8 cellular contexts compared by ENCODE assay signal in the genomic region with DNA sequence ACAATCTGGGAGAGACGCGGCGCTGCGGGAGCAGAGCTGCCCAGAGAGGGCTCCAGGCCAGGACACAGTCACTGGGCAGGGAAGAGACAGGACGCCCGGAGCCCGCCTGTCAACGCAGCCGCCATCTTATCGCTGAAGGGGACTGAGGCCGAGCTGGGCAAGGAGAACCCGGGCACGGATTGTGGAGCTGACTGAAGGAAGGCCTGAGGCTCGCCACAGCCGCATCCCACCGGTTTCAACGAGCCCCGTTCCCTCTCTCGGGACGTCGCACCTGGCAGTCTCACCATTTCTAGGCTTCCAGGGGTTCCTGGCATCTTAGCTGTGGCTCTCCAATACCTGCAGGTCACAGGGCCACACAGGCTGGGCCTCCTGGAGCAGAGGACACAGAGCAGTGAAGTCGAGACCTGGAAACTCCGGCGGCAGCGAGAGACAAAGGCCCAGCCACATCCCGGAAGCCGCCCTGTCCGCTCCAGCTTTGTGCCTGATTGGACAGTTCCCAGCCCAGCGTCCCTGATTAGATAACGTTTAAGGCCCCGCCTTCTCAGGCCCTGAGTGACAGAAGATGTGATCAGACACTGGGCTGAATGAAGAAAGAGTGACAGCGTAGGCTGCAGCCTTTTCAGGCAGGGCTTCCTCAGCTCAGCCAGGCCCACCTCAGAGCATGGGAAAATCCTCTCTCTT. TPM values are rescaled to one million over a fixed set of nuclear protein-coding genes. Genes with fewer than 3 reads are reported as not detected.
DNase-seq lines count a peak whose midpoint lies in the region; ATAC-seq and TF ChIP-seq lines count a peak whose summit lies in the region.

Gene ZNF91 (minus strand): TSS at position 431 of the 681 bp plus-strand sequence. CDS start 117 bp downstream, at position 314.

- TF ChIP-seq CTCF in HCT116 (IDR thresholded peaks at IDR 0.05 in 2 of 3, conservative IDR thresholded peaks at IDR 0.05 in 1 of 3; ENCODE audit: borderline replicate concordance in 1 of 3, insufficient read depth in 1 of 3, low read depth in 2 of 3, low read length in 2 of 3) (no peak), adrenal gland (IDR thresholded peaks at IDR 0.05) (no peak), heart right ventricle (IDR thresholded peaks at IDR 0.05) (no peak), upper lobe of left lung (IDR thresholded peaks at IDR 0.05) (no peak)

- DNase-seq in GM03348 (ENCODE audit: low spot score) (peak; percentile 91), HCT116 (ENCODE audit: low read depth, low spot score) (peak; percentile 91), NAMALWA (ENCODE audit: low spot score) (peak; percentile 98), T-cell (peak; percentile 80 to 96 (median 94)), adrenal gland (peak; percentile 95 to 99 (median 98)), heart right ventricle (peak; percentile 91 to 98), posterior cingulate gyrus (peak; percentile 93 to 99 (median 96)), upper lobe of left lung (peak; percentile 89 to 99)

- no peaks in the 10 kb centered on the region for H3K36me3 ChIP-seq in HCT116 (ENCODE audit: control insufficient read depth in 1 of 2, insufficient read depth in 2 of 2, low read length in 2 of 2)
- no peaks in the 10 kb centered on the region for H3K36me3 ChIP-seq in adrenal gland (replicated peaks in 1 of 2)
- H3K36me3 ChIP-seq in heart right ventricle, result peaks cover 0 to 17% (median 0%) of the 10 kb centered on the region in 9 donors
- H3K36me3 ChIP-seq in upper lobe of left lung, result peaks cover 0 to 3% (median 0%) of the 10 kb centered on the region in 4 donors

- POLR2A ChIA-PET in HCT116 (lab: Charles Lee), result no interaction called here
- POLR2A ChIA-PET in T-cell (lab: Charles Lee), result interaction anchor here (0.6 to 1.2 kb wide), 9 partner anchors 15 to 1342 kb away, joined by 3 to 11 read pairs (median 3); partner anchors contain the start of genes ZNF254 (in 1 of the 2) and ZNF681 (in 1 of the 2)

- peak within 1 kb of the TSS; percentile 95 to 99 (median 99) for H3K4me3 Mint-ChIP-seq in T-cell

- WGBS in adrenal gland, 4 donors, result 0 to 1% (median 0%) methylated on average over 8 to 32 of the region's 32 CpGs
- 0 to 1% methylated on average over 32 of the region's 32 CpGs for WGBS in heart right ventricle, 2 donors
- 0% methylated on average over 18 to 32 of the region's 32 CpGs for WGBS in upper lobe of left lung, 2 donors

- H3K9me3 ChIP-seq in HCT116 (ENCODE audit: control insufficient read depth in 1 of 2, insufficient read depth in 1 of 2, low read depth in 1 of 2, low read length in 2 of 2) (peaks cover 0 to 3% of the 10 kb centered on the region in 2 experiments; a peak in 1 of 4 replicates), adrenal gland (replicated peaks in 1 of 3) (no peaks in the 10 kb centered on the region), heart right ventricle (no peaks in the 10 kb centered on the region), upper lobe of left lung (peaks cover 0 to 5% (median 4%) of the 10 kb centered on the region in 4 donors)

- H3K27me3 ChIP-seq in HCT116 (ENCODE audit: insufficient read depth, low read length) (no peaks in the 10 kb centered on the region), adrenal gland (no peaks in the 10 kb centered on the region), heart right ventricle (no peaks in the 10 kb centered on the region), upper lobe of left lung (no peaks in the 10 kb centered on the region)

- H3K9me2 ChIP-seq in HCT116 (ENCODE audit: insufficient read depth), result no peaks in the 10 kb centered on the region

- no peak within 1 kb of the TSS for H2AFZ ChIP-seq in HCT116 (ENCODE audit: low read depth, low read length, poor library complexity, severe bottlenecking)

- TF ChIP-seq RAD21 in HCT116 (IDR thresholded peaks at IDR 0.05; ENCODE audit: low read depth), result no peak

- intact Hi-C loops in HCT116 (cut with micrococcal nuclease) (no loop called here), adrenal gland (cut with DNase I) (no loop called here), heart right ventricle (cut with DNase I) (loop anchor here in 3 of 10 donors (10.0 kb wide), 3 partner anchors 120 to 690 kb away; partner anchors contain the start of gene ZNF254 (in 1 of the 3)), posterior cingulate gyrus (cut with DNase I) (loop anchor here (10.0 kb wide), 1 partner anchor 120 kb away; no protein-coding TSS in a partner anchor)

- H3K4me2 ChIP-seq in HCT116 (ENCODE audit: low read length), result peak within 1 kb of the TSS; percentile 84

- H4K20me1 ChIP-seq in HCT116 (ENCODE audit: insufficient read depth), result no peaks in the 10 kb centered on the region

- CTCF ChIA-PET in HCT116 (lab: Charles Lee) (no interaction called here), T-cell (lab: Charles Lee) (interaction anchor here in 1 of 2 donors (0.5 to 1.1 kb wide), 2 partner anchors 112 to 637 kb away, joined by 3 read pairs; no protein-coding TSS in a partner anchor)

- H3K4me3 ChIP-seq in HCT116 (replicated peaks in 1 of 2; ENCODE audit: low read depth in 1 of 2, low read length in 2 of 2) (peak within 1 kb of the TSS; percentile 58 to 88), adrenal gland (peak within 1 kb of the TSS; percentile 39 to 90 (median 82)), heart right ventricle (peak within 1 kb of the TSS; percentile 67 to 94 (median 78)), upper lobe of left lung (peak within 1 kb of the TSS; percentile 31 to 89 (median 72))

- RAD21 ChIA-PET in HCT116 (lab: Charles Lee; ENCODE audit: low non-redundant PET in 1 of 2, low total read pairs in 2 of 2, uncharacterized antibody in 2 of 2, unreplicated experiment in 2 of 2), result no interaction called here

- H3K4me1 Mint-ChIP-seq in T-cell, result peaks cover 29 to 45% (median 31%) of the 10 kb centered on the region in 3 donors

- H3K9me3 Mint-ChIP-seq in T-cell, result no peaks in the 10 kb centered on the region

- TSS peak; percentile 57 for BruUV-seq in HCT116 (replicated peaks; lab: Mats Ljungman, UMichigan)

- peak within 1 kb of the TSS; percentile 78 for H3K9ac ChIP-seq in HCT116 (ENCODE audit: low read length)

- H3K36me3 Mint-ChIP-seq in T-cell, result peaks cover 27% of the 10 kb centered on the region

- peak within 1 kb of the TSS; percentile 98 to 99 for H3K27ac Mint-ChIP-seq in T-cell

- no peaks in the 10 kb centered on the region; a peak in 1 of 4 replicates for H3K4me1 ChIP-seq in HCT116 (ENCODE audit: control insufficient read depth in 1 of 2, insufficient read depth in 2 of 2, low read length in 2 of 2)
- H3K4me1 ChIP-seq in adrenal gland (replicated peaks in 1 of 2), result peaks cover 7 to 33% of the 10 kb centered on the region in 2 donors
- peaks cover 7 to 44% (median 37%) of the 10 kb centered on the region in 9 donors for H3K4me1 ChIP-seq in heart right ventricle
- H3K4me1 ChIP-seq in upper lobe of left lung, result peaks cover 20 to 32% (median 23%) of the 10 kb centered on the region in 4 donors

- no peaks in the 10 kb centered on the region for H3K27me3 Mint-ChIP-seq in T-cell

- peak; percentile 98 for ATAC-seq in HCT116
- peak; percentile 97 to 99 (median 98) for ATAC-seq in T-cell (replicated peaks in 1 of 4)
- peak; percentile 96 to 99 (median 98) for ATAC-seq in heart right ventricle
- ATAC-seq in upper lobe of left lung (ENCODE audit: low FRiP score in 2 of 2), result peak; percentile 99

- TF ChIP-seq EP300 in upper lobe of left lung (IDR thresholded peaks at IDR 0.05), result no peak

- peaks cover 21% of the 10 kb centered on the region for H3K79me2 ChIP-seq in HCT116 (ENCODE audit: insufficient read depth, low read length)

- TF ChIP-seq POLR2A in HCT116 (IDR thresholded peaks at IDR 0.05; ENCODE audit: borderline replicate concordance, extremely low read depth, insufficient read depth, insufficient read length), result no peak
- TF ChIP-seq POLR2A in adrenal gland (IDR thresholded peaks at IDR 0.05), result peak; percentile 84 to 97
- TF ChIP-seq POLR2A in upper lobe of left lung (IDR thresholded peaks at IDR 0.05), result peak; percentile 46 to 95 (median 93)

- H3K27ac ChIP-seq in HCT116 (ENCODE audit: low read depth, low read length) (peak within 1 kb of the TSS; percentile 86), adrenal gland (peak within 1 kb of the TSS; percentile 88 to 99 (median 97)), heart right ventricle (peak within 1 kb of the TSS; percentile 90 to 98 (median 95)), upper lobe of left lung (peak within 1 kb of the TSS; percentile 93 to 97 (median 96))

TF ChIP-seq in HCT116, 20 proteins besides CTCF, POLR2A, EP300 and RAD21 (continues in another document):
- TF ChIP-seq FOSL1 (IDR thresholded peaks at IDR 0.05; ENCODE audit: low read depth) (no peak), CBX3 (IDR thresholded peaks at IDR 0.05; ENCODE audit: low read depth) (0 out of 2 replicates have a peak, but pooled peaks have one; percentile 63), ZNF274 (IDR thresholded peaks at IDR 0.05; ENCODE audit: low read depth, low read length) (no peak), CEBPB (IDR thresholded peaks at IDR 0.05; ENCODE audit: low read depth) (no peak), EZH2 (IDR thresholded peaks at IDR 0.05) (no peak), TCF7L2 (IDR thresholded peaks at IDR 0.05; ENCODE audit: borderline replicate concordance, extremely low read depth, insufficient read depth, insufficient read length) (no peak), EZH2phosphoT487 (IDR thresholded peaks at IDR 0.05; ENCODE audit: borderline replicate concordance) (no peak), ZFX (IDR thresholded peaks at IDR 0.05) (peak; percentile 68)
- TF ChIP-seq, protein P1, sequence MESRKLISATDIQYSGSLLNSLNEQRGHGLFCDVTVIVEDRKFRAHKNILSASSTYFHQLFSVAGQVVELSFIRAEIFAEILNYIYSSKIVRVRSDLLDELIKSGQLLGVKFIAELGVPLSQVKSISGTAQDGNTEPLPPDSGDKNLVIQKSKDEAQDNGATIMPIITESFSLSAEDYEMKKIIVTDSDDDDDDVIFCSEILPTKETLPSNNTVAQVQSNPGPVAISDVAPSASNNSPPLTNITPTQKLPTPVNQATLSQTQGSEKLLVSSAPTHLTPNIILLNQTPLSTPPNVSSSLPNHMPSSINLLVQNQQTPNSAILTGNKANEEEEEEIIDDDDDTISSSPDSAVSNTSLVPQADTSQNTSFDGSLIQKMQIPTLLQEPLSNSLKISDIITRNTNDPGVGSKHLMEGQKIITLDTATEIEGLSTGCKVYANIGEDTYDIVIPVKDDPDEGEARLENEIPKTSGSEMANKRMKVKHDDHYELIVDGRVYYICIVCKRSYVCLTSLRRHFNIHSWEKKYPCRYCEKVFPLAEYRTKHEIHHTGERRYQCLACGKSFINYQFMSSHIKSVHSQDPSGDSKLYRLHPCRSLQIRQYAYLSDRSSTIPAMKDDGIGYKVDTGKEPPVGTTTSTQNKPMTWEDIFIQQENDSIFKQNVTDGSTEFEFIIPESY (IDR thresholded peaks at IDR 0.05; ENCODE audit: extremely low read depth, insufficient replicate concordance, low read length), result no peak

RNA-seq across cellular contexts. Expression of gene ZNF91, which starts in this region (rescaled TPM):
- total RNA-seq in HCT116 (2021; ENCODE audit: unreplicated experiment) (12.3 TPM), T-cell (100 to 1,000 TPM in 1 of 5 donors, 10 to 100 TPM in 4; 76.0 to 103 (median 80.4) TPM), adrenal gland (10 to 100 TPM; 22.7 to 44.9 (median 40.3) TPM), heart right ventricle (100 to 1,000 TPM; 101 to 326 (median 158) TPM), upper lobe of left lung (100 to 1,000 TPM in 2 of 6 donors, 10 to 100 TPM in 4; 37.2 to 134 (median 53.9) TPM)
- polyA plus RNA-seq in HCT116 (2012), result 4.1 and 4.9 TPM in 2 replicates
- polyA plus RNA-seq in adrenal gland (10 to 100 TPM; 12.9 to 27.5 (median 16.5) TPM), heart right ventricle (10 to 100 TPM in 1 of 2 donors, 1 to 10 TPM in 1; 5.1 to 28.3 TPM)

Comparison
In these comparisons a context has a peak if more than half of its experiments do, and no peak if none do; other contexts are left out.
1. Peak in every context shown above with its lines: DNase-seq, ATAC-seq, H3K4me3 ChIP-seq and H3K27ac ChIP-seq.